Comparison of ENCODE assay signal across 33 cellular contexts in the genomic region with DNA sequence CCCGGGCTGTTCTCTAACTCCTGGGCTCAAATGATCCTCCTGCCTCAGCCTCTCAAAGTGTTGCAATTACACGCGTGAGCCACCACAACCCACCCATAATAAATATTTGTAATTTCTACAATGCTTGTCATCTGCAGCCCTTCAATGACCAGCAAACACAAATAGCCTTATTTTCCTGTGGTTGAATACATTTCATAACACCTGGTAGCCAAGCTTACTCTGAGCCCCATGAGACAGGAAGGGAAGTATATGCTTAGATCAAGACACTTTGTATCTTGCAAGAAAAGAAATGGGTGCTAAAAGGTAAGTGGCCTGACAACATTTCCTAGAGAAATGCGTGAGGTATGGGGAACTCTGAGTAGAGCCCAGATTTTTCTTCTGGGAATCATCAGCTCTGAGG. TPM values are rescaled to one million over a fixed set of nuclear protein-coding genes. Genes with fewer than 3 reads are reported as not detected.
"Had no signal": no experiment of that assay in that cellular context is flagged by ENCODE, and none has a peak within 500 bp of the region (broad histone marks: within the 10 kb centered on the region; RNA-seq: fewer than 3 reads in every experiment).

No MANE protein-coding gene starts in this region.

- H3K9me3 Mint-ChIP-seq: activated CD4-positive, alpha-beta memory T cell treated with anti-CD3 and anti-CD28 coated beads for 36 hours; activated CD4-positive, alpha-beta T cell treated with anti-CD3 and anti-CD28 coated beads, Interleukin-2, amount 10 ng/mL, durations not matched to agents 24 days and 14 days; activated naive CD4-positive, alpha-beta T cell treated with anti-CD3 and anti-CD28 coated beads for 36 hours; activated naive CD4-positive, alpha-beta T cell treated with anti-CD3 and anti-CD28 coated beads, Interleukin-2, amount 50 U/mL, for 24 hours; activated naive CD8-positive, alpha-beta T cell treated with anti-CD3 and anti-CD28 coated beads for 36 hours; activated naive CD8-positive, alpha-beta T cell treated with anti-CD3 and anti-CD28 coated beads, Interleukin-2, amount 50 U/mL, for 24 hours; activated T-helper 1 cell treated with anti-CD3 and anti-CD28 coated beads, Interleukin-12 subunit alpha, Interleukin-12 subunit beta, Interleukin-2, Interleukin-4 antibody, amounts not matched to agents 30 ng/mL and 10 ng/mL and 1 ng/mL, durations not matched to agents 14 hours and 24 hours and 36 hours; activated T-helper 2 cell treated with anti-CD3 and anti-CD28 coated beads, Interferon-gamma antibody, Interleukin-2, Interleukin-4, amounts not matched to agents 10 μg/mL and 5 μg/mL and 100 μg/mL, durations not matched to agents 14 hours and 24 hours and 36 hours had no signal

- H3K27me3 Mint-ChIP-seq: activated CD4-positive, alpha-beta T cell treated with anti-CD3 and anti-CD28 coated beads, Interleukin-2, amount 10 ng/mL, durations not matched to agents 24 days and 14 days; brain had no signal

- H3K36me3 Mint-ChIP-seq: activated CD4-positive, alpha-beta memory T cell treated with anti-CD3 and anti-CD28 coated beads for 36 hours; activated CD8-positive, alpha-beta memory T cell treated with anti-CD3 and anti-CD28 coated beads, Interleukin-2, amount 10 ng/mL, durations not matched to agents 7 days and 5 days; activated naive CD4-positive, alpha-beta T cell treated with anti-CD3 and anti-CD28 coated beads, Interleukin-2, amount 50 U/mL, for 24 hours; activated naive CD8-positive, alpha-beta T cell treated with anti-CD3 and anti-CD28 coated beads for 36 hours; brain had no signal

- ATAC-seq: activated CD4-positive, alpha-beta T cell treated with anti-CD3 and anti-CD28 coated beads for 36 hours; activated CD8-positive, alpha-beta memory T cell treated with anti-CD3 and anti-CD28 coated beads, Interleukin-2, amount 10 ng/mL, durations not matched to agents 7 days and 5 days; activated CD8-positive, alpha-beta T cell treated with anti-CD3 and anti-CD28 coated beads, Interleukin-2, amount 10 ng/mL, durations not matched to agents 7 days and 5 days; activated naive CD8-positive, alpha-beta T cell treated with anti-CD3 and anti-CD28 coated beads, Interleukin-2, amount 50 U/mL, for 24 hours; gastroesophageal sphincter had no signal

- H3K4me3 ChIP-seq: adrenal gland, ascending aorta, breast epithelium, cardiac muscle cell, colonic mucosa, esophagus squamous epithelium, gastroesophageal sphincter had no signal

- H3K4me1 ChIP-seq: adrenal gland, ascending aorta, breast epithelium, colonic mucosa, esophagus squamous epithelium, gastroesophageal sphincter had no signal

- H3K36me3 ChIP-seq: adrenal gland, ascending aorta, breast epithelium, cardiac muscle cell, colonic mucosa, esophagus squamous epithelium, gastroesophageal sphincter had no signal

- H3K27ac ChIP-seq: adrenal gland, ascending aorta, breast epithelium, cardiac muscle cell, colonic mucosa, epithelial cell of prostate, esophagus squamous epithelium, gastroesophageal sphincter had no signal

- H3K27me3 ChIP-seq: adrenal gland, ascending aorta, breast epithelium, cardiac muscle cell, colonic mucosa had no signal

- H3K4me1 Mint-ChIP-seq: activated CD4-positive, alpha-beta T cell treated with anti-CD3 and anti-CD28 coated beads for 36 hours; activated CD4-positive, alpha-beta T cell treated with anti-CD3 and anti-CD28 coated beads, Interleukin-2, amount 10 ng/mL, durations not matched to agents 24 days and 14 days; activated CD8-positive, alpha-beta memory T cell treated with anti-CD3 and anti-CD28 coated beads, Interleukin-2, amount 10 ng/mL, durations not matched to agents 7 days and 5 days; activated naive CD4-positive, alpha-beta T cell treated with anti-CD3 and anti-CD28 coated beads, Interleukin-2, amount 50 U/mL, for 24 hours; activated naive CD8-positive, alpha-beta T cell treated with anti-CD3 and anti-CD28 coated beads for 36 hours; activated naive CD8-positive, alpha-beta T cell treated with anti-CD3 and anti-CD28 coated beads, Interleukin-2, amount 50 U/mL, for 24 hours; brain had no signal

- H3K9me3 ChIP-seq: adrenal gland, ascending aorta, breast epithelium, colonic mucosa, esophagus squamous epithelium had no signal

- H3K4me3 Mint-ChIP-seq: activated CD4-positive, alpha-beta memory T cell treated with anti-CD3 and anti-CD28 coated beads for 36 hours; activated CD4-positive, alpha-beta T cell treated with anti-CD3 and anti-CD28 coated beads for 36 hours; activated CD4-positive, alpha-beta T cell treated with anti-CD3 and anti-CD28 coated beads, Interleukin-2, amount 10 ng/mL, durations not matched to agents 24 days and 14 days; activated CD8-positive, alpha-beta memory T cell treated with anti-CD3 and anti-CD28 coated beads, Interleukin-2, amount 10 ng/mL, durations not matched to agents 7 days and 5 days; activated CD8-positive, alpha-beta T cell treated with anti-CD3 and anti-CD28 coated beads, Interleukin-2, amount 10 ng/mL, durations not matched to agents 7 days and 5 days; activated naive CD4-positive, alpha-beta T cell treated with anti-CD3 and anti-CD28 coated beads for 36 hours; activated naive CD4-positive, alpha-beta T cell treated with anti-CD3 and anti-CD28 coated beads, Interleukin-2, amount 50 U/mL, for 24 hours; activated naive CD8-positive, alpha-beta T cell treated with anti-CD3 and anti-CD28 coated beads for 36 hours; activated naive CD8-positive, alpha-beta T cell treated with anti-CD3 and anti-CD28 coated beads, Interleukin-2, amount 50 U/mL, for 24 hours; activated T-helper 1 cell treated with anti-CD3 and anti-CD28 coated beads, Interleukin-12 subunit alpha, Interleukin-12 subunit beta, Interleukin-2, Interleukin-4 antibody, amounts not matched to agents 30 ng/mL and 10 ng/mL and 1 ng/mL, durations not matched to agents 14 hours and 24 hours and 36 hours; brain had no signal

- DNase-seq: activated CD4-positive, alpha-beta memory T cell treated with anti-CD3 and anti-CD28 coated beads for 36 hours; activated CD4-positive, alpha-beta T cell treated with anti-CD3 and anti-CD28 coated beads for 36 hours; activated CD4-positive, alpha-beta T cell treated with anti-CD3 and anti-CD28 coated beads, Interleukin-2, amount 10 ng/mL, durations not matched to agents 24 days and 14 days; activated CD4-positive, CD25-positive, alpha-beta regulatory T cell; activated CD4-positive, CD25-positive, alpha-beta regulatory T cell treated with anti-CD3 and anti-CD28 coated beads, Interleukin-2, amount 50 U/mL, for 72 hours; activated CD8-positive, alpha-beta memory T cell treated with anti-CD3 and anti-CD28 coated beads, Interleukin-2, amount 10 ng/mL, durations not matched to agents 7 days and 5 days; activated CD8-positive, alpha-beta memory T cell treated with anti-CD3 and anti-CD28 coated beads, Interleukin-2, amount 50 U/mL, for 4 hours; activated CD8-positive, alpha-beta T cell treated with anti-CD3 and anti-CD28 coated beads, Interleukin-2, amount 10 ng/mL, durations not matched to agents 7 days and 5 days; activated effector memory CD4-positive, alpha-beta T cell treated with anti-CD3 and anti-CD28 coated beads, Interleukin-2, amount 50 U/mL, for 16 hours; activated naive CD4-positive, alpha-beta T cell treated with anti-CD3 and anti-CD28 coated beads for 36 hours; activated naive CD8-positive, alpha-beta T cell treated with anti-CD3 and anti-CD28 coated beads for 36 hours; activated naive CD8-positive, alpha-beta T cell treated with anti-CD3 and anti-CD28 coated beads, Interleukin-2, amount 50 U/mL, for 24 hours; activated T-cell treated with anti-CD3 and anti-CD28 coated beads, Interleukin-2, amount 50 U/mL, for 1 hour; activated T-cell treated with anti-CD3 and anti-CD28 coated beads, Interleukin-2, amount 50 U/mL, for 48 hours; adrenal gland; central memory CD4-positive, alpha-beta T cell; cerebellar nuclear complex; colonic mucosa; effector CD8-positive, alpha-beta T cell; esophagus squamous epithelium; foreskin melanocyte; head of caudate nucleus; hippocampal formation had no signal

- H3K27ac Mint-ChIP-seq: activated CD4-positive, alpha-beta memory T cell treated with anti-CD3 and anti-CD28 coated beads for 36 hours; activated CD4-positive, alpha-beta T cell treated with anti-CD3 and anti-CD28 coated beads for 36 hours; activated CD4-positive, alpha-beta T cell treated with anti-CD3 and anti-CD28 coated beads, Interleukin-2, amount 10 ng/mL, durations not matched to agents 24 days and 14 days; activated CD8-positive, alpha-beta memory T cell treated with anti-CD3 and anti-CD28 coated beads, Interleukin-2, amount 10 ng/mL, durations not matched to agents 7 days and 5 days; activated CD8-positive, alpha-beta T cell treated with anti-CD3 and anti-CD28 coated beads, Interleukin-2, amount 10 ng/mL, durations not matched to agents 7 days and 5 days; activated naive CD4-positive, alpha-beta T cell treated with anti-CD3 and anti-CD28 coated beads for 36 hours; activated naive CD4-positive, alpha-beta T cell treated with anti-CD3 and anti-CD28 coated beads, Interleukin-2, amount 50 U/mL, for 24 hours; activated naive CD8-positive, alpha-beta T cell treated with anti-CD3 and anti-CD28 coated beads for 36 hours; activated naive CD8-positive, alpha-beta T cell treated with anti-CD3 and anti-CD28 coated beads, Interleukin-2, amount 50 U/mL, for 24 hours; activated T-helper 1 cell treated with anti-CD3 and anti-CD28 coated beads, Interleukin-12 subunit alpha, Interleukin-12 subunit beta, Interleukin-2, Interleukin-4 antibody, amounts not matched to agents 30 ng/mL and 10 ng/mL and 1 ng/mL, durations not matched to agents 14 hours and 24 hours and 36 hours; activated T-helper 2 cell treated with anti-CD3 and anti-CD28 coated beads, Interferon-gamma antibody, Interleukin-2, Interleukin-4, amounts not matched to agents 10 μg/mL and 5 μg/mL and 100 μg/mL, durations not matched to agents 14 hours and 24 hours and 36 hours; brain had no signal

RNA-seq across cellular contexts. Expression of gene PDGFRA, which starts 56.9 kb away (rescaled TPM):
- total RNA-seq: activated CD4-positive, alpha-beta memory T cell treated with anti-CD3 and anti-CD28 coated beads for 36 hours; activated CD4-positive, alpha-beta T cell treated with anti-CD3 and anti-CD28 coated beads for 36 hours; activated CD8-positive, alpha-beta memory T cell treated with anti-CD3 and anti-CD28 coated beads for 36 hours; activated CD8-positive, alpha-beta memory T cell treated with anti-CD3 and anti-CD28 coated beads, Interleukin-2, amount 10 ng/mL, durations not matched to agents 7 days and 5 days; activated CD8-positive, alpha-beta T cell treated with anti-CD3 and anti-CD28 coated beads, Interleukin-2, amount 10 ng/mL, durations not matched to agents 7 days and 5 days; activated naive CD4-positive, alpha-beta T cell treated with anti-CD3 and anti-CD28 coated beads for 36 hours; activated naive CD8-positive, alpha-beta T cell treated with anti-CD3 and anti-CD28 coated beads for 36 hours; activated T-helper 2 cell treated with anti-CD3 and anti-CD28 coated beads, Interferon-gamma antibody, Interleukin-2, Interleukin-4, amounts not matched to agents 10 μg/mL and 5 μg/mL and 100 μg/mL, durations not matched to agents 14 hours and 24 hours and 36 hours had no signal
